31 cellular contexts compared by ENCODE assay signal in the genomic region with DNA sequence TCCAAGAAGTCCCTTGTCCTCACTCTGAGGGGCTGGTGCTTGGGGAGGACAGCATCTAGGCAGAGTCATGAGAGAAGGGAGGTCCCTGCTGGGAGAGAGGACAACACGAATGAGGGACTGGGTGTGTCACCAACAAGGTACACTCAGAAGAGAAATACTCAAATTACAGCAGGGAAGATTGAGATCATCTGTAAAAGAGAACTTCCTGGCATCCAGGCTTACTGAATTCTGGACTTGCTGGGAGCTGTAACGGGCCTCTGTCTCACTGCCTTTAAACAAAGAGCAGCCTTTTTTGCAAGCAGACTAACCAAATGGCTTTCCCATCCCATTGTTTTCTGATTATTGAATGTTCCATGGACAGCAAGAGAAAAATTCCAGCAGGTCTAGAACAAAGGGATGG.
A peak's percentile ranks its signal among the peaks of the same experiment; 100 is the strongest.
DNase-seq lines count a peak whose midpoint lies in the region; ATAC-seq and TF ChIP-seq lines count a peak whose summit lies in the region.
"Had no signal": no experiment of that assay in that cellular context is flagged by ENCODE, and none has a peak within 500 bp of the region (broad histone marks: within the 10 kb centered on the region; RNA-seq: fewer than 3 reads in every experiment).

No MANE protein-coding gene starts in this region.

- intact Hi-C loops in Right ventricle myocardium superior (cut with DNase I) (no loop called here), testis (cut with DNase I; ENCODE audit: low total_unique reads) (no loop called here)

- H3K27me3 Mint-ChIP-seq in effector memory CD8-positive, alpha-beta T cell = no peaks in the 10 kb centered on the region
- H3K27me3 Mint-ChIP-seq: activated B cell treated with CpG ODN at 0.5 μM for 24 hours had no signal

- no peaks in the 10 kb centered on the region for H3K79me2 ChIP-seq in trophoblast cell (ENCODE audit: control insufficient read depth, insufficient read depth, low read length, poor library complexity)
- H3K79me2 ChIP-seq: parathyroid adenoma had no signal

- H3K27ac Mint-ChIP-seq in effector memory CD8-positive, alpha-beta T cell = peak overlapping the region in 1 of 2 donors; percentile 30
- H3K27ac Mint-ChIP-seq: activated B cell treated with CpG ODN at 0.5 μM for 24 hours; activated CD8-positive, alpha-beta T cell treated with anti-CD3 and anti-CD28 coated beads, Interleukin-2, amount 10 ng/mL, durations not matched to agents 7 days and 5 days; activated naive CD4-positive, alpha-beta T cell treated with anti-CD3 and anti-CD28 coated beads for 36 hours; HFFc6 had no signal

- H3K4me1 Mint-ChIP-seq in effector memory CD8-positive, alpha-beta T cell (ENCODE audit: low read depth in 2 of 2) = no peaks in the 10 kb centered on the region
- H3K4me1 Mint-ChIP-seq: activated B cell treated with CpG ODN at 0.5 μM for 24 hours had no signal

- H3K9me3 ChIP-seq in trophoblast cell (ENCODE audit: insufficient read depth, low read depth, low read length) = no peaks in the 10 kb centered on the region
- H3K9me3 ChIP-seq in testis = no peaks in the 10 kb centered on the region
- H3K9me3 ChIP-seq: BE2C, esophagus squamous epithelium, gastroesophageal sphincter, lower lobe of right lung, spleen, thyroid gland had no signal

- WGBS in trophoblast cell (ENCODE audit: extremely low coverage, insufficient coverage, insufficient read length) = no CpG with 5 or more reads among the region's 2 CpGs
- WGBS in testis, 2 donors = 59 to 60% methylated on average over 2 of the region's 2 CpGs

- no peak overlapping the region for H3K18ac ChIP-seq in trophoblast cell (ENCODE audit: low read length)

- no peak overlapping the region for H3K4me2 ChIP-seq in trophoblast cell (ENCODE audit: low read length)

- no peak overlapping the region for H3K27ac ChIP-seq in trophoblast cell (ENCODE audit: low read depth, low read length)
- no peak overlapping the region for H3K27ac ChIP-seq in testis
- H3K27ac ChIP-seq: brain microvascular endothelial cell, coronary artery, esophagus squamous epithelium, gastroesophageal sphincter, lower lobe of right lung, parathyroid adenoma, spleen had no signal

- no peak overlapping the region for H4K8ac ChIP-seq in trophoblast cell (ENCODE audit: low read depth, low read length)

- TF ChIP-seq POLR2A in testis (IDR thresholded peaks at IDR 0.05) = no peak

- no peak overlapping the region for H3K14ac ChIP-seq in trophoblast cell (ENCODE audit: low read length)

- H3K23ac ChIP-seq in trophoblast cell (ENCODE audit: low read length) = no peak overlapping the region

- no peak overlapping the region for H2BK5ac ChIP-seq in trophoblast cell (ENCODE audit: low read depth, low read length, poor library complexity)

- no peak overlapping the region for H4K91ac ChIP-seq in trophoblast cell (ENCODE audit: low read depth, low read length)

- H3K36me3 ChIP-seq in trophoblast cell (ENCODE audit: control insufficient read depth in 1 of 2, insufficient read depth in 2 of 2, low read length in 2 of 2) (no peaks in the 10 kb centered on the region), testis (ENCODE audit: low read depth, missing control alignments) (no peaks in the 10 kb centered on the region)
- H3K36me3 ChIP-seq: BE2C, brain microvascular endothelial cell, esophagus squamous epithelium, gastroesophageal sphincter, lower lobe of right lung, spleen, thyroid gland had no signal

- H2BK12ac ChIP-seq in trophoblast cell (ENCODE audit: low read length) = peak overlapping the region; percentile 28

- peaks cover 2% of the 10 kb centered on the region for H3K79me1 ChIP-seq in trophoblast cell (ENCODE audit: low read length)

- H2AK5ac ChIP-seq in trophoblast cell (ENCODE audit: low read length) = no peak overlapping the region

- H2AFZ ChIP-seq in trophoblast cell (ENCODE audit: insufficient read depth, low read length, poor library complexity) = no peak overlapping the region
- H2AFZ ChIP-seq: parathyroid adenoma had no signal

- no peak for TF ChIP-seq CTCF in testis (IDR thresholded peaks at IDR 0.05)

- no peak for ATAC-seq in effector memory CD8-positive, alpha-beta T cell (replicated peaks)
- no peak for ATAC-seq in Right ventricle myocardium superior (ENCODE audit: poor library complexity)
- ATAC-seq: activated CD8-positive, alpha-beta T cell treated with anti-CD3 and anti-CD28 coated beads, Interleukin-2, amount 10 ng/mL, durations not matched to agents 7 days and 5 days; gastroesophageal sphincter; lower lobe of right lung; right cardiac atrium; Right ventricle myocardium inferior had no signal

- H3K9me3 Mint-ChIP-seq in effector memory CD8-positive, alpha-beta T cell = no peaks in the 10 kb centered on the region
- H3K9me3 Mint-ChIP-seq: activated B cell treated with CpG ODN at 0.5 μM for 24 hours; activated naive CD4-positive, alpha-beta T cell treated with anti-CD3 and anti-CD28 coated beads for 36 hours had no signal

- DNase-seq in NCI-H2107 treated with DMSO at 0.1 percent for 48 hours (lab: John Stamatoyannopoulos, UW; ENCODE audit: unreplicated experiment) = peak; percentile 17
- DNase-seq in NCI-H2107 (lab: John Stamatoyannopoulos, UW) = no peak
- peak; percentile 32 for DNase-seq in AG20443 (ENCODE audit: low spot score)
- peak; percentile 32 for DNase-seq in SW480 (ENCODE audit: low spot score)
- peak in 1 of 2 donors; percentile 64 for DNase-seq in trophoblast cell
- no peak for DNase-seq in effector memory CD8-positive, alpha-beta T cell
- no peak for DNase-seq in Right ventricle myocardium superior
- DNase-seq in testis = no peak
- DNase-seq: activated B cell treated with CpG ODN at 0.5 μM for 24 hours; activated CD8-positive, alpha-beta T cell treated with anti-CD3 and anti-CD28 coated beads, Interleukin-2, amount 10 ng/mL, durations not matched to agents 7 days and 5 days; activated naive CD4-positive, alpha-beta T cell treated with anti-CD3 and anti-CD28 coated beads for 36 hours; activated T-cell treated with anti-CD3 and anti-CD28 coated beads, Interleukin-2, amount 50 U/mL, for 1 hour; BE2C; brain microvascular endothelial cell; esophagus squamous epithelium; GF-D8; HFFc6; IMR-90; lower lobe of right lung; NCI-H2081 treated with DMSO at 0.1 percent for 48 hours; NCI-H774; OCI-M1; right cardiac atrium; spleen; stimulated activated CD4-positive, alpha-beta T cell treated with anti-CD3 and anti-CD28 coated beads, Interleukin-4, amount 100 ng/mL, for 1 hour; stimulated activated naive CD4-positive, alpha-beta T cell; thyroid gland had no signal

- H3K4me1 ChIP-seq in trophoblast cell (ENCODE audit: control insufficient read depth in 1 of 2, insufficient read depth in 2 of 2, low read length in 2 of 2) = peaks cover 2 to 5% of the 10 kb centered on the region in 2 experiments
- no peaks in the 10 kb centered on the region for H3K4me1 ChIP-seq in testis
- H3K4me1 ChIP-seq: BE2C had no signal

- no peak overlapping the region for H2BK120ac ChIP-seq in trophoblast cell (ENCODE audit: insufficient read depth, low read length, poor library complexity)

- H3K27me3 ChIP-seq in trophoblast cell (ENCODE audit: insufficient read depth, low read length) (no peaks in the 10 kb centered on the region), testis (no peaks in the 10 kb centered on the region)
- H3K27me3 ChIP-seq: BE2C, brain microvascular endothelial cell, esophagus squamous epithelium, gastroesophageal sphincter, spleen, thyroid gland had no signal

- H3K9ac ChIP-seq in trophoblast cell (ENCODE audit: low read length) = no peak overlapping the region
- H3K9ac ChIP-seq: parathyroid adenoma had no signal

- H3K4me3 ChIP-seq in trophoblast cell (ENCODE audit: low read depth, low read length) (no peak overlapping the region), testis (no peak overlapping the region)
- H3K4me3 ChIP-seq: coronary artery, esophagus squamous epithelium, gastroesophageal sphincter, lower lobe of right lung, spleen, thyroid gland had no signal

- no peak overlapping the region for H3K4me3 Mint-ChIP-seq in effector memory CD8-positive, alpha-beta T cell
- H3K4me3 Mint-ChIP-seq: activated B cell treated with CpG ODN at 0.5 μM for 24 hours; activated CD8-positive, alpha-beta T cell treated with anti-CD3 and anti-CD28 coated beads, Interleukin-2, amount 10 ng/mL, durations not matched to agents 7 days and 5 days; activated naive CD4-positive, alpha-beta T cell treated with anti-CD3 and anti-CD28 coated beads for 36 hours; HFFc6 had no signal

- no peak overlapping the region for H4K12ac ChIP-seq in trophoblast cell (ENCODE audit: low read depth, low read length)

- no peak overlapping the region for H3K4ac ChIP-seq in trophoblast cell (ENCODE audit: low read depth, low read length)

- H3K36me3 Mint-ChIP-seq in effector memory CD8-positive, alpha-beta T cell (ENCODE audit: insufficient read depth) = peaks cover 3% of the 10 kb centered on the region

Comparison
In these comparisons a context has a peak if more than half of its experiments do, and no peak if none do; other contexts are left out.
1. DNase-seq: peak in NCI-H2107 treated with DMSO at 0.1 percent for 48 hours (single experiment), AG20443 (single experiment) and SW480 (single experiment); none in NCI-H2107 (single experiment), effector memory CD8-positive, alpha-beta T cell (0 of 3), Right ventricle myocardium superior (single experiment) and testis (single experiment).